1 cellular context compared by ENCODE assay signal in the genomic region with DNA sequence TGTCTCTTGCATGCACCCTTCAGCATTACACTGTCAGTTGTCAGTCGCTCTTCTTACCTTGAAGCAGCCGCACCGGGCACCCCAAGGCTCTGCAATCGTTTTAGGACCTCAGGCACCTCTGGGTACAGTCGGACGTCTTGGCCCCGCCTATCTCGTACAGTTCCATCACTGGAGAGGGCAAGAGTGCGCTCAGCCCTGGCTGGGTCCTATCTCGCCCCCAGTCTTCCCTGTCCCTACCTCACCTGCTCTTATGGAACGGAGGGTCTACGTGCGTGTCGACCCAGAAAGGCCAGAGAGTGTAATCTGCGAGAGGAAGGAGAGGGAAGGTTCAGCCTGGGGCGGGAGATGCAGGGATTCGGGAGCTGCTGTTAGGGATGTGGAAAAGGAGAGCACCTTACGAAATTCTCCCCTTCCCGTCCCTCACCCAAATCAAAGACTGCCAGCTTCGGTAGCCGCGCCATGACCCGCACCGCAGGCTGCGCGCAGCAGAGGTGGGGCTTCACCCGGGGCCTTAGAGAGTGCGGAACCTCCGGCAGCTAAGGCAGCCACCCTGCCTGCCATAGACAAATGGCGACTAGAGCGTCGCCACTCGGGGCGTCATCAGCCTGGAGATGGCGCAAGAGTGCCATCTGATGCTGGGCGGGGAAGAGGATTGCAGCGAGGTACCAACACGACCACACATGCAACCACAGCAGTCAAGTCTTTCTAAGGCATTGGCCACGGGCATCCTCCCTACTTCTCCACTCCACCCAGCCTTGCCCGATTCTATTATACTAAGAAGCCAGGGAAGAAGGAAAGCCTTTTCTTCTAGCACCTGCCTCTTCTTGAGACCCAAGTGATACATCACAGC.
TF ChIP-seq lines count a peak whose summit lies in the region.

Gene MDP1, minus strand, starts transcription at position 572 of the 850 bp plus-strand sequence. Its CDS starts 111 bp downstream, at position 461.

TF ChIP-seq in K562, 482 proteins besides CTCF, POLR2A, EP300 and RAD21 (continued from another document):
- TF ChIP-seq, protein P1, sequence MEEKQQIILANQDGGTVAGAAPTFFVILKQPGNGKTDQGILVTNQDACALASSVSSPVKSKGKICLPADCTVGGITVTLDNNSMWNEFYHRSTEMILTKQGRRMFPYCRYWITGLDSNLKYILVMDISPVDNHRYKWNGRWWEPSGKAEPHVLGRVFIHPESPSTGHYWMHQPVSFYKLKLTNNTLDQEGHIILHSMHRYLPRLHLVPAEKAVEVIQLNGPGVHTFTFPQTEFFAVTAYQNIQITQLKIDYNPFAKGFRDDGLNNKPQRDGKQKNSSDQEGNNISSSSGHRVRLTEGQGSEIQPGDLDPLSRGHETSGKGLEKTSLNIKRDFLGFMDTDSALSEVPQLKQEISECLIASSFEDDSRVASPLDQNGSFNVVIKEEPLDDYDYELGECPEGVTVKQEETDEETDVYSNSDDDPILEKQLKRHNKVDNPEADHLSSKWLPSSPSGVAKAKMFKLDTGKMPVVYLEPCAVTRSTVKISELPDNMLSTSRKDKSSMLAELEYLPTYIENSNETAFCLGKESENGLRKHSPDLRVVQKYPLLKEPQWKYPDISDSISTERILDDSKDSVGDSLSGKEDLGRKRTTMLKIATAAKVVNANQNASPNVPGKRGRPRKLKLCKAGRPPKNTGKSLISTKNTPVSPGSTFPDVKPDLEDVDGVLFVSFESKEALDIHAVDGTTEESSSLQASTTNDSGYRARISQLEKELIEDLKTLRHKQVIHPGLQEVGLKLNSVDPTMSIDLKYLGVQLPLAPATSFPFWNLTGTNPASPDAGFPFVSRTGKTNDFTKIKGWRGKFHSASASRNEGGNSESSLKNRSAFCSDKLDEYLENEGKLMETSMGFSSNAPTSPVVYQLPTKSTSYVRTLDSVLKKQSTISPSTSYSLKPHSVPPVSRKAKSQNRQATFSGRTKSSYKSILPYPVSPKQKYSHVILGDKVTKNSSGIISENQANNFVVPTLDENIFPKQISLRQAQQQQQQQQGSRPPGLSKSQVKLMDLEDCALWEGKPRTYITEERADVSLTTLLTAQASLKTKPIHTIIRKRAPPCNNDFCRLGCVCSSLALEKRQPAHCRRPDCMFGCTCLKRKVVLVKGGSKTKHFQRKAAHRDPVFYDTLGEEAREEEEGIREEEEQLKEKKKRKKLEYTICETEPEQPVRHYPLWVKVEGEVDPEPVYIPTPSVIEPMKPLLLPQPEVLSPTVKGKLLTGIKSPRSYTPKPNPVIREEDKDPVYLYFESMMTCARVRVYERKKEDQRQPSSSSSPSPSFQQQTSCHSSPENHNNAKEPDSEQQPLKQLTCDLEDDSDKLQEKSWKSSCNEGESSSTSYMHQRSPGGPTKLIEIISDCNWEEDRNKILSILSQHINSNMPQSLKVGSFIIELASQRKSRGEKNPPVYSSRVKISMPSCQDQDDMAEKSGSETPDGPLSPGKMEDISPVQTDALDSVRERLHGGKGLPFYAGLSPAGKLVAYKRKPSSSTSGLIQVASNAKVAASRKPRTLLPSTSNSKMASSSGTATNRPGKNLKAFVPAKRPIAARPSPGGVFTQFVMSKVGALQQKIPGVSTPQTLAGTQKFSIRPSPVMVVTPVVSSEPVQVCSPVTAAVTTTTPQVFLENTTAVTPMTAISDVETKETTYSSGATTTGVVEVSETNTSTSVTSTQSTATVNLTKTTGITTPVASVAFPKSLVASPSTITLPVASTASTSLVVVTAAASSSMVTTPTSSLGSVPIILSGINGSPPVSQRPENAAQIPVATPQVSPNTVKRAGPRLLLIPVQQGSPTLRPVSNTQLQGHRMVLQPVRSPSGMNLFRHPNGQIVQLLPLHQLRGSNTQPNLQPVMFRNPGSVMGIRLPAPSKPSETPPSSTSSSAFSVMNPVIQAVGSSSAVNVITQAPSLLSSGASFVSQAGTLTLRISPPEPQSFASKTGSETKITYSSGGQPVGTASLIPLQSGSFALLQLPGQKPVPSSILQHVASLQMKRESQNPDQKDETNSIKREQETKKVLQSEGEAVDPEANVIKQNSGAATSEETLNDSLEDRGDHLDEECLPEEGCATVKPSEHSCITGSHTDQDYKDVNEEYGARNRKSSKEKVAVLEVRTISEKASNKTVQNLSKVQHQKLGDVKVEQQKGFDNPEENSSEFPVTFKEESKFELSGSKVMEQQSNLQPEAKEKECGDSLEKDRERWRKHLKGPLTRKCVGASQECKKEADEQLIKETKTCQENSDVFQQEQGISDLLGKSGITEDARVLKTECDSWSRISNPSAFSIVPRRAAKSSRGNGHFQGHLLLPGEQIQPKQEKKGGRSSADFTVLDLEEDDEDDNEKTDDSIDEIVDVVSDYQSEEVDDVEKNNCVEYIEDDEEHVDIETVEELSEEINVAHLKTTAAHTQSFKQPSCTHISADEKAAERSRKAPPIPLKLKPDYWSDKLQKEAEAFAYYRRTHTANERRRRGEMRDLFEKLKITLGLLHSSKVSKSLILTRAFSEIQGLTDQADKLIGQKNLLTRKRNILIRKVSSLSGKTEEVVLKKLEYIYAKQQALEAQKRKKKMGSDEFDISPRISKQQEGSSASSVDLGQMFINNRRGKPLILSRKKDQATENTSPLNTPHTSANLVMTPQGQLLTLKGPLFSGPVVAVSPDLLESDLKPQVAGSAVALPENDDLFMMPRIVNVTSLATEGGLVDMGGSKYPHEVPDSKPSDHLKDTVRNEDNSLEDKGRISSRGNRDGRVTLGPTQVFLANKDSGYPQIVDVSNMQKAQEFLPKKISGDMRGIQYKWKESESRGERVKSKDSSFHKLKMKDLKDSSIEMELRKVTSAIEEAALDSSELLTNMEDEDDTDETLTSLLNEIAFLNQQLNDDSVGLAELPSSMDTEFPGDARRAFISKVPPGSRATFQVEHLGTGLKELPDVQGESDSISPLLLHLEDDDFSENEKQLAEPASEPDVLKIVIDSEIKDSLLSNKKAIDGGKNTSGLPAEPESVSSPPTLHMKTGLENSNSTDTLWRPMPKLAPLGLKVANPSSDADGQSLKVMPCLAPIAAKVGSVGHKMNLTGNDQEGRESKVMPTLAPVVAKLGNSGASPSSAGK (IDR thresholded peaks at IDR 0.05): no peak
- peak; percentile 39; the same call in 1 of the 2 replicates for TF ChIP-seq SMAD4 (CRISPR knock-in tag; conservative IDR thresholded peaks at IDR 0.05)
- TF ChIP-seq CREM (IDR thresholded peaks at IDR 0.05; ENCODE audit: low read depth): peak; percentile 97
- no peak for TF ChIP-seq FOXM1 (IDR thresholded peaks at IDR 0.05; ENCODE audit: low read depth)
- no peak for TF ChIP-seq FOXM1 (CRISPR knock-in tag; IDR thresholded peaks at IDR 0.05; ENCODE audit: low read depth)
- no peak for TF ChIP-seq ZEB2 (IDR thresholded peaks at IDR 0.05)
- TF ChIP-seq, protein P2, sequence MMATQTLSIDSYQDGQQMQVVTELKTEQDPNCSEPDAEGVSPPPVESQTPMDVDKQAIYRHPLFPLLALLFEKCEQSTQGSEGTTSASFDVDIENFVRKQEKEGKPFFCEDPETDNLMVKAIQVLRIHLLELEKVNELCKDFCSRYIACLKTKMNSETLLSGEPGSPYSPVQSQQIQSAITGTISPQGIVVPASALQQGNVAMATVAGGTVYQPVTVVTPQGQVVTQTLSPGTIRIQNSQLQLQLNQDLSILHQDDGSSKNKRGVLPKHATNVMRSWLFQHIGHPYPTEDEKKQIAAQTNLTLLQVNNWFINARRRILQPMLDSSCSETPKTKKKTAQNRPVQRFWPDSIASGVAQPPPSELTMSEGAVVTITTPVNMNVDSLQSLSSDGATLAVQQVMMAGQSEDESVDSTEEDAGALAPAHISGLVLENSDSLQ (IDR thresholded peaks at IDR 0.05): peak; percentile 68; the same call in 1 of the 2 replicates
- TF ChIP-seq, protein P3, sequence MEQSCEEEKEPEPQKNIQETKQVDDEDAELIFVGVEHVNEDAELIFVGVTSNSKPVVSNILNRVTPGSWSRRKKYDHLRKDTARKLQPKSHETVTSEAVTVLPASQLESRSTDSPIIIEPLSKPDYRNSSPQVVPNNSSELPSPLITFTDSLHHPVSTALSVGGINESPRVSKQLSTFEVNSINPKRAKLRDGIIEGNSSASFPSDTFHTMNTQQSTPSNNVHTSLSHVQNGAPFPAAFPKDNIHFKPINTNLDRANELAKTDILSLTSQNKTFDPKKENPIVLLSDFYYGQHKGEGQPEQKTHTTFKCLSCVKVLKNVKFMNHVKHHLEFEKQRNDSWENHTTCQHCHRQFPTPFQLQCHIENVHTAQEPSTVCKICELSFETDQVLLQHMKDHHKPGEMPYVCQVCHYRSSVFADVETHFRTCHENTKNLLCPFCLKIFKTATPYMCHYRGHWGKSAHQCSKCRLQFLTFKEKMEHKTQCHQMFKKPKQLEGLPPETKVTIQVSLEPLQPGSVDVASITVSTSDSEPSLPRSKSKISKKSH (CRISPR knock-in tag; IDR thresholded peaks at IDR 0.05): no peak
- TF ChIP-seq GABPA (tag; conservative IDR thresholded peaks at IDR 0.05; ENCODE audit: low read depth): 0 out of 2 replicates have a peak, but pooled peaks have one; percentile 42
- no peak for TF ChIP-seq CHD1 (IDR thresholded peaks at IDR 0.05; ENCODE audit: low read length)
- TF ChIP-seq HDAC2 (IDR thresholded peaks at IDR 0.05): no peak
- no peak for TF ChIP-seq MTF1 (CRISPR knock-in tag; IDR thresholded peaks at IDR 0.05; ENCODE audit: borderline replicate concordance)
- TF ChIP-seq MLX (CRISPR knock-in tag; conservative IDR thresholded peaks at IDR 0.05): no peak
- peak; percentile 74 for TF ChIP-seq HMGN3 (IDR thresholded peaks at IDR 0.05; ENCODE audit: borderline replicate concordance, extremely low read depth, insufficient read length, low read depth, low read length)
- no peak for TF ChIP-seq ZHX1 (conservative IDR thresholded peaks at IDR 0.05; ENCODE audit: low read length)
- TF ChIP-seq ZNF79 (CRISPR knock-in tag; IDR thresholded peaks at IDR 0.05; ENCODE audit: low read depth): no peak
- peak in 1 of 2 experiments; percentile 48; a peak in 1 of 4 replicates for TF ChIP-seq HDAC1 (IDR thresholded peaks at IDR 0.05)
- TF ChIP-seq BHLHE40 (IDR thresholded peaks at IDR 0.05; ENCODE audit: low read length): peak; percentile 28; the same call in 1 of the 2 replicates
- TF ChIP-seq E2F3 (CRISPR knock-in tag; IDR thresholded peaks at IDR 0.05): no peak
- no peak for TF ChIP-seq USF1 (CRISPR knock-in tag; IDR thresholded peaks at IDR 0.05)
- TF ChIP-seq CBX2 (IDR thresholded peaks at IDR 0.05; ENCODE audit: insufficient read depth, low read length, poor library complexity, severe bottlenecking): no peak
- TF ChIP-seq PHF20 (IDR thresholded peaks at IDR 0.05; ENCODE audit: partially characterized antibody): peak; percentile 79
